In genomic region chr2:85888745-85889647, GRCh38 we compare ENCODE assay signal across 8 cellular contexts. TPM values are rescaled to one million over a fixed set of nuclear protein-coding genes. Genes with fewer than 3 reads are reported as not detected.
DNase-seq lines count a peak whose midpoint lies in the region; ATAC-seq, FAIRE-seq and TF ChIP-seq lines count a peak whose summit lies in the region.

ST3GAL5 (minus strand) TSS chr2:85888990; CDS start chr2:85888905, 85 bp downstream.

- H3K36me3 ChIP-seq in ES-I3 (ENCODE audit: insufficient read depth, low read length) (no peaks in the 10 kb centered on the region), Loucy (ENCODE audit: insufficient read depth, low read length) (no peaks in the 10 kb centered on the region), gastroesophageal sphincter (no peaks in the 10 kb centered on the region), suprapubic skin (no peaks in the 10 kb centered on the region)

- H3K9me3 ChIP-seq in ES-I3 (ENCODE audit: control insufficient read depth, insufficient read depth, low read length) (no peaks in the 10 kb centered on the region), Loucy (ENCODE audit: insufficient read depth, low read depth, low read length) (no peaks in the 10 kb centered on the region), gastroesophageal sphincter (no peaks in the 10 kb centered on the region), suprapubic skin (no peaks in the 10 kb centered on the region)

- H3K4me1 ChIP-seq in ES-I3 (ENCODE audit: insufficient read depth, low read length) = peaks cover 8% of the 10 kb centered on the region
- H3K4me1 ChIP-seq in Loucy (ENCODE audit: insufficient read depth, low read length, poor library complexity, severe bottlenecking) = peaks cover 55% of the 10 kb centered on the region
- peaks cover 0 to 73% (median 24%) of the 10 kb centered on the region in 3 donors for H3K4me1 ChIP-seq in gastroesophageal sphincter
- H3K4me1 ChIP-seq in suprapubic skin = peaks cover 76% of the 10 kb centered on the region

- peak within 1 kb of the TSS; percentile 87 for H3K4me3 ChIP-seq in Loucy (ENCODE audit: low read length, poor library complexity, severe bottlenecking)
- peak within 1 kb of the TSS; percentile 66 to 94 for H3K4me3 ChIP-seq in gastroesophageal sphincter
- peak within 1 kb of the TSS; percentile 95 for H3K4me3 ChIP-seq in suprapubic skin

- in situ Hi-C loops in SK-MEL-5 (cut with HindIII; ENCODE audit: low pct_unique_long_range_greater_than_20kb, low sequenced_read_pairs) = no loop called here

- FAIRE-seq in H54 (lab: Jason Lieb, UNC) = no peak

- peaks cover 4% of the 10 kb centered on the region for H4K20me1 ChIP-seq in Loucy (ENCODE audit: insufficient read depth, low read length, poor library complexity, severe bottlenecking)

- no peaks in the 10 kb centered on the region for H3F3A ChIP-seq in Loucy (ENCODE audit: low read depth)

- no peaks in the 10 kb centered on the region for H3K27me3 ChIP-seq in Loucy (ENCODE audit: insufficient read depth, low read length, poor library complexity, severe bottlenecking)
- H3K27me3 ChIP-seq in gastroesophageal sphincter = no peaks in the 10 kb centered on the region
- H3K27me3 ChIP-seq in suprapubic skin = no peaks in the 10 kb centered on the region

- peaks cover 47% of the 10 kb centered on the region for H3K79me2 ChIP-seq in Loucy (ENCODE audit: insufficient read depth, low read length)

- peak; percentile 88 for ATAC-seq in gastroesophageal sphincter

- H3K27ac ChIP-seq in gastroesophageal sphincter = peak within 1 kb of the TSS; percentile 31 to 89 (median 88)
- H3K27ac ChIP-seq in suprapubic skin = peak within 1 kb of the TSS; percentile 93

- 0 to 1% methylated on average over 2 to 21 of the region's 86 CpGs for WGBS in gastroesophageal sphincter (ENCODE audit: low coverage in 1 of 2), 2 donors
- 1% methylated on average over 56 of the region's 86 CpGs for WGBS in suprapubic skin

- TF ChIP-seq EP300 in gastroesophageal sphincter (IDR thresholded peaks at IDR 0.05) (no peak), suprapubic skin (IDR thresholded peaks at IDR 0.05) (no peak)

- peak; percentile 70 for DNase-seq in H54 (ENCODE audit: insufficient read length, low spot score)
- peak; percentile 91 for DNase-seq in SK-MEL-5 (ENCODE audit: low read depth, low spot score)
- DNase-seq in activated naive CD4-positive, alpha-beta T cell treated with Interleukin-2 at 50 U/mL for 16 hours = peak; percentile 90
- DNase-seq in nucleus accumbens (lab: John Stamatoyannopoulos, UW) = peak; percentile 16 to 98 (median 90)
- DNase-seq in suprapubic skin (ENCODE audit: low spot score in 2 of 2) = peak; percentile 93

- no peak for TF ChIP-seq POLR2A in H54 (IDR thresholded peaks at IDR 0.05; ENCODE audit: low read depth, low read length)
- peak; percentile 18 to 43 for TF ChIP-seq POLR2A in gastroesophageal sphincter (IDR thresholded peaks at IDR 0.05)
- peak in 1 of 2 donors; percentile 67 for TF ChIP-seq POLR2A in suprapubic skin (IDR thresholded peaks at IDR 0.05)

- peak within 1 kb of the TSS; percentile 89 for H2AFZ ChIP-seq in Loucy (ENCODE audit: low read length)

- H3K9ac ChIP-seq in ES-I3 (ENCODE audit: low read depth, low read length) (peak within 1 kb of the TSS; percentile 76), Loucy (ENCODE audit: low read depth, low read length, poor library complexity, severe bottlenecking) (peak within 1 kb of the TSS; percentile 83)

- H3K9me2 ChIP-seq in Loucy (replicated peaks; ENCODE audit: low read depth, low read length) = no peaks in the 10 kb centered on the region

- peak; percentile 81 for TF ChIP-seq CTCF in Loucy (conservative IDR thresholded peaks at IDR 0.05; ENCODE audit: low read length)
- peak; percentile 26 to 66 (median 62) for TF ChIP-seq CTCF in gastroesophageal sphincter (IDR thresholded peaks at IDR 0.05)
- peak; percentile 5 to 55 for TF ChIP-seq CTCF in suprapubic skin (IDR thresholded peaks at IDR 0.05)

- peak within 1 kb of the TSS; percentile 92 for H3K4me2 ChIP-seq in Loucy (ENCODE audit: low read depth, low read length, poor library complexity, severe bottlenecking)

RNA-seq across cellular contexts. Expression of gene ST3GAL5, which starts in this region (rescaled TPM):
- 70.8 and 71.0 TPM in 2 replicates for total RNA-seq in SK-MEL-5 (2014; rRNA removed; shearing (Covaris generic))
- polyA plus RNA-seq in SK-MEL-5 (2015; cell fraction: cytosol; rRNA removed) = 40.6 and 53.3 TPM in 2 replicates
- 57.8 and 64.6 TPM in 2 replicates for polyA plus RNA-seq in SK-MEL-5 (2015; cell fraction: nucleus; rRNA removed)
- total RNA-seq in gastroesophageal sphincter = 10 to 100 TPM; 15.2 to 55.9 (median 22.7) TPM
- total RNA-seq in suprapubic skin = 10 to 100 TPM in 3 of 4 donors, 1 to 10 TPM in 1; 9.5 to 17.8 (median 14.8) TPM

Comparison
In these comparisons a context has a peak if more than half of its experiments do, and no peak if none do; other contexts are left out.
1. Peak in every context shown above with its lines: DNase-seq, ATAC-seq, H3K4me3 ChIP-seq and H3K27ac ChIP-seq.
2. CTCF ChIP-seq: peak in every context shown above with its lines; median percentile 81 in Loucy; 62 in gastroesophageal sphincter; 30 in suprapubic skin.